18 cellular contexts compared by ENCODE assay signal in the genomic region with DNA sequence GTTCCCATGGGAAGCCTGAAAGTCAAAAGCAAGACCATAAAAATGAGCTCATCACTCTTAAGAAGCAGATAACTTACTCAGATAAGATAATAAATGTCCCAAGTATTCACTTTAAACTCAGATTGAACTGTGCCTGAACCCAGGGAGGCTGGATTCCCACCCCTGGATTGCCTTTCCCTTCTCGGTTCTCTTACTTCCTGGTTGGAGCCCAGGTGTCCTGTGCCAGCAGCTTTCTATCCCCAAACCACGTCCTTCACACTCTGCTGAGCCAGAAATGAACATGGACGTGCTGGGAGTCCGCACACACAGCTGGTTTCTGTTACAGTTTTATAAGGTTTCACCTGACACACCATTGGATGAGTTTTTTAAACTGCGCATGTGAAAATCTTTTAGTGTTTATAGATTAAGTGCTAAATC.
DNase-seq lines count a peak whose midpoint lies in the region; ATAC-seq and TF ChIP-seq lines count a peak whose summit lies in the region.
"Had no signal": no experiment of that assay in that cellular context is flagged by ENCODE, and none has a peak within 500 bp of the region (broad histone marks: within the 10 kb centered on the region; RNA-seq: fewer than 3 reads in every experiment).

No MANE protein-coding gene starts in this region.

- peak overlapping the region in 3 of 4 donors; percentile 21 to 53 (median 49) for H3K27ac ChIP-seq in body of pancreas
- peak overlapping the region; percentile 47 for H3K27ac ChIP-seq in mesenchymal stem cell (ENCODE audit: low read length, poor library complexity, severe bottlenecking)
- H3K27ac ChIP-seq in uterus, result peak overlapping the region; percentile 68 to 75
- H3K27ac ChIP-seq in neuronal stem cell (replicated peaks; ENCODE audit: low read length), result no peak overlapping the region
- H3K27ac ChIP-seq: heart right ventricle had no signal

- peak overlapping the region in 1 of 2 experiments; percentile 29 for H2BK12ac ChIP-seq in mesenchymal stem cell (ENCODE audit: low read length in 2 of 2)
- H2BK12ac ChIP-seq in neuronal stem cell (ENCODE audit: low read length), result no peak overlapping the region

- H4K8ac ChIP-seq in mesenchymal stem cell (ENCODE audit: low read length) (no peak overlapping the region), neuronal stem cell (ENCODE audit: low read depth, low read length) (no peak overlapping the region)

- H2BK15ac ChIP-seq in mesenchymal stem cell (ENCODE audit: low read depth, poor library complexity, severe bottlenecking) (peak overlapping the region; percentile 80), neuronal stem cell (ENCODE audit: low read length) (no peak overlapping the region)

- H3K23ac ChIP-seq in mesenchymal stem cell (ENCODE audit: low read length in 2 of 2), result no peak overlapping the region
- no peak overlapping the region for H3K23ac ChIP-seq in neuronal stem cell (ENCODE audit: low read depth, low read length, poor library complexity)

- H3K79me1 ChIP-seq in mesenchymal stem cell (replicated peaks; ENCODE audit: low read length, poor library complexity, severe bottlenecking) (no peaks in the 10 kb centered on the region), neuronal stem cell (ENCODE audit: low read depth, low read length) (no peaks in the 10 kb centered on the region)

- peak; percentile 28 for DNase-seq in NCI-H1092 treated with DMSO at 0.1 percent for 48 hours (lab: John Stamatoyannopoulos, UW)
- DNase-seq in NCI-H1092 (lab: John Stamatoyannopoulos, UW), result no peak
- peak; percentile 15 to 24 (median 20) for DNase-seq in body of pancreas
- peak; percentile 38 for DNase-seq in mesenchymal stem cell
- peak; percentile 31 to 53 for DNase-seq in uterus
- no peak for DNase-seq in neuronal stem cell (ENCODE audit: low spot score)
- DNase-seq in NCI-H1436 treated with DMSO at 0.1 percent for 48 hours (lab: John Stamatoyannopoulos, UW), result no peak
- DNase-seq in HuH-7 (ENCODE audit: low spot score), result no peak
- DNase-seq: 8988T; activated T-cell treated with anti-CD3 and anti-CD28 coated beads, Interleukin-2, amount 50 U/mL, for 48 hours; aorta; effector memory CD4-positive, alpha-beta T cell; heart right ventricle; HFFc6; NCI-H1930; right cardiac atrium; substantia nigra; SW 1271 had no signal

- WGBS in body of pancreas, 2 donors, result 37 to 42% methylated on average over 5 of the region's 5 CpGs
- 50% methylated on average over 4 of the region's 5 CpGs for WGBS in mesenchymal stem cell
- no CpG with 5 or more reads among the region's 5 CpGs for WGBS in neuronal stem cell (ENCODE audit: extremely low coverage in 2 of 2, insufficient read length in 2 of 2, insufficient replicate concordance in 1 of 2), 2 donors

- peak in 2 of 3 donors; percentile 12 to 14 for TF ChIP-seq POLR2A in body of pancreas (IDR thresholded peaks at IDR 0.05)
- no peak for TF ChIP-seq POLR2A in uterus (IDR thresholded peaks at IDR 0.05)

- ATAC-seq in body of pancreas, result peak; percentile 74
- ATAC-seq: right cardiac atrium had no signal

- H3K18ac ChIP-seq in mesenchymal stem cell (ENCODE audit: low read depth in 1 of 2, low read length in 2 of 2), result peak overlapping the region in 1 of 2 experiments; percentile 84
- no peak overlapping the region for H3K18ac ChIP-seq in neuronal stem cell (ENCODE audit: low read length)

- peaks cover 4% of the 10 kb centered on the region for H3K4me1 ChIP-seq in body of pancreas
- H3K4me1 ChIP-seq in mesenchymal stem cell (ENCODE audit: control insufficient read depth, insufficient read depth, low read depth, low read length), result peaks cover 6% of the 10 kb centered on the region
- peaks cover 0 to 19% of the 10 kb centered on the region in 2 donors for H3K4me1 ChIP-seq in uterus
- no peaks in the 10 kb centered on the region for H3K4me1 ChIP-seq in neuronal stem cell (ENCODE audit: control insufficient read depth in 2 of 2, insufficient read depth in 1 of 2, low read depth in 1 of 2, low read length in 2 of 2)

- peak overlapping the region; percentile 82 for H2AFZ ChIP-seq in mesenchymal stem cell (ENCODE audit: low read depth, low read length)
- H2AFZ ChIP-seq in neuronal stem cell (ENCODE audit: low read length), result no peak overlapping the region

- H3K9me3 ChIP-seq in body of pancreas (no peaks in the 10 kb centered on the region), mesenchymal stem cell (ENCODE audit: control insufficient read depth, low read length) (no peaks in the 10 kb centered on the region), uterus (no peaks in the 10 kb centered on the region), neuronal stem cell (replicated peaks in 1 of 2; ENCODE audit: control insufficient read depth in 2 of 2, insufficient read depth in 1 of 2, low read depth in 1 of 2, low read length in 2 of 2) (no peaks in the 10 kb centered on the region)

- TF ChIP-seq CTCF in body of pancreas (IDR thresholded peaks at IDR 0.05) (no peak), uterus (IDR thresholded peaks at IDR 0.05) (no peak)

- H3K4me2 ChIP-seq in mesenchymal stem cell (ENCODE audit: low read length, poor library complexity, severe bottlenecking), result no peak overlapping the region
- H3K4me2 ChIP-seq in neuronal stem cell (ENCODE audit: insufficient read depth, low read length, poor library complexity, severe bottlenecking), result no peak overlapping the region

- no peaks in the 10 kb centered on the region for H3K36me3 ChIP-seq in body of pancreas (replicated peaks in 1 of 2; ENCODE audit: insufficient read depth in 1 of 2, low read depth in 2 of 2)
- H3K36me3 ChIP-seq in mesenchymal stem cell (ENCODE audit: control insufficient read depth in 1 of 2, insufficient read depth in 2 of 2, low read depth in 1 of 2, low read length in 2 of 2), result no peaks in the 10 kb centered on the region
- H3K36me3 ChIP-seq in uterus, result no peaks in the 10 kb centered on the region
- H3K36me3 ChIP-seq in neuronal stem cell (replicated peaks in 1 of 2; ENCODE audit: control insufficient read depth in 2 of 2, insufficient read depth in 2 of 2, low read length in 2 of 2), result no peaks in the 10 kb centered on the region
- H3K36me3 ChIP-seq: heart right ventricle had no signal

- H2AK5ac ChIP-seq in mesenchymal stem cell (ENCODE audit: low read length, severe bottlenecking) (no peak overlapping the region), neuronal stem cell (ENCODE audit: low read depth, low read length) (no peak overlapping the region)

- H3K14ac ChIP-seq in mesenchymal stem cell (ENCODE audit: low read length in 2 of 2), result no peak overlapping the region
- H3K14ac ChIP-seq in neuronal stem cell (ENCODE audit: low read length), result no peak overlapping the region

- no peak overlapping the region for H3K9ac ChIP-seq in mesenchymal stem cell (ENCODE audit: low read length)
- no peak overlapping the region for H3K9ac ChIP-seq in neuronal stem cell (ENCODE audit: low read depth, low read length, poor library complexity)

- H3K4ac ChIP-seq in mesenchymal stem cell (ENCODE audit: low read depth in 1 of 2, low read length in 2 of 2), result peak overlapping the region in 1 of 2 experiments; percentile 11
- H3K4ac ChIP-seq in neuronal stem cell (ENCODE audit: low read length), result no peak overlapping the region

- intact Hi-C loops in body of pancreas (cut with DNase I), result no loop called here
- intact Hi-C loops in uterus (cut with DNase I; ENCODE audit: low total_unique reads), result no loop called here

- H2BK5ac ChIP-seq in mesenchymal stem cell (ENCODE audit: low read depth, low read length, poor library complexity, severe bottlenecking) (no peak overlapping the region), neuronal stem cell (ENCODE audit: low read length) (no peak overlapping the region)

- H4K91ac ChIP-seq in mesenchymal stem cell (ENCODE audit: low read length), result peak overlapping the region; percentile 72
- H4K91ac ChIP-seq in neuronal stem cell (ENCODE audit: low read depth, low read length, poor library complexity), result no peak overlapping the region

- H3K27me3 ChIP-seq in body of pancreas (no peaks in the 10 kb centered on the region), mesenchymal stem cell (ENCODE audit: control insufficient read depth in 1 of 2, insufficient read depth in 1 of 2, low read length in 2 of 2) (no peaks in the 10 kb centered on the region), uterus (no peaks in the 10 kb centered on the region), neuronal stem cell (ENCODE audit: control insufficient read depth in 3 of 3, insufficient read depth in 3 of 3, low read depth in 1 of 3, low read length in 3 of 3) (no peaks in the 10 kb centered on the region)
- H3K27me3 ChIP-seq: heart right ventricle had no signal

- H3K4me3 ChIP-seq in body of pancreas (no peak overlapping the region), mesenchymal stem cell (ENCODE audit: insufficient read depth in 1 of 2, low read depth in 1 of 2, low read length in 2 of 2) (no peak overlapping the region), uterus (no peak overlapping the region), neuronal stem cell (ENCODE audit: low read length in 2 of 2) (no peak overlapping the region)
- H3K4me3 ChIP-seq: heart right ventricle had no signal

- H2BK120ac ChIP-seq in mesenchymal stem cell (ENCODE audit: low read depth, low read length) (no peak overlapping the region), neuronal stem cell (ENCODE audit: low read depth, low read length) (no peak overlapping the region)

Comparison
In these comparisons a context has a peak if more than half of its experiments do, and no peak if none do; other contexts are left out.
1. DNase-seq: peak in NCI-H1092 treated with DMSO at 0.1 percent for 48 hours (single experiment), body of pancreas (4 of 4), mesenchymal stem cell (single experiment) and uterus (2 of 2); none in NCI-H1092 (single experiment), neuronal stem cell (single experiment), NCI-H1436 treated with DMSO at 0.1 percent for 48 hours (single experiment) and HuH-7 (single experiment).
2. POLR2A ChIP-seq: peak in body of pancreas (2 of 3); none in uterus (0 of 2).